In the genomic region with DNA sequence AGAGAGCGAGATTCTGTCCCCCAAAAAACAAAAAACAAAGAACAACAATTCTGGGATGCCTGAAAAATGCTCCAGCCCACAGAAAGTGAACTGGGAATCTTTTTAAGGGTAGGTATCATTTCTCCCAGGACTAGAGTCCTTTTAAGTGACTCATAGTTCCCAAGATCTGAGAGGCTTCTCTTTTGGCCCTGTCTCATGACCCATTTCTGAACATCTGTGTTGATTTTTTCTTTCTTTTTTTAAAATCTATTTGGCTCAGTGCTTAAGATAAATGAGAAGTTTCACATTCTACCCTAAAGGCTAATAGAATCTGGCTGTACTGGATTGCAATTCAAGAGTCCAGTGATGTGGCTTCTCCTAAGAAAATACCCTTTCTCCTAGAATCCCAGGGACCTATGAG, we compare ENCODE assay signal across 21 cellular contexts.
A peak's percentile ranks its signal among the peaks of the same experiment; 100 is the strongest.
DNase-seq lines count a peak whose midpoint lies in the region; ATAC-seq, FAIRE-seq and TF ChIP-seq lines count a peak whose summit lies in the region.
"Had no signal": no experiment of that assay in that cellular context is flagged by ENCODE, and none has a peak within 500 bp of the region (broad histone marks: within the 10 kb centered on the region; RNA-seq: fewer than 3 reads in every experiment).

No MANE protein-coding gene starts in this region.

- peaks cover 2% of the 10 kb centered on the region for H3K27me3 ChIP-seq in astrocyte (ENCODE audit: insufficient read depth, low read length)
- no peaks in the 10 kb centered on the region for H3K27me3 ChIP-seq in gastroesophageal sphincter
- H3K27me3 ChIP-seq in psoas muscle (ENCODE audit: insufficient read depth in 3 of 3, low read length in 2 of 3): peaks cover 0 to 1% (median 0%) of the 10 kb centered on the region in 3 donors
- H3K27me3 ChIP-seq: esophagus squamous epithelium had no signal

- no peak for TF ChIP-seq POLR2A in gastroesophageal sphincter (IDR thresholded peaks at IDR 0.05)

- intact Hi-C loops in psoas muscle (cut with DNase I): no loop called here

- ATAC-seq in gastroesophageal sphincter: peak; percentile 83
- ATAC-seq in psoas muscle: no peak
- ATAC-seq: CD8-positive, alpha-beta T cell; GM12878 had no signal

- H3K79me2 ChIP-seq in astrocyte (ENCODE audit: insufficient read depth, low read length): no peaks in the 10 kb centered on the region

- peaks cover 9% of the 10 kb centered on the region for H3K4me1 Mint-ChIP-seq in astrocyte (ENCODE audit: low read depth, unreplicated experiment)

- TF ChIP-seq CTCF in astrocyte (IDR thresholded peaks at IDR 0.05; ENCODE audit: insufficient read depth, low read depth, low read length) (no peak), gastroesophageal sphincter (IDR thresholded peaks at IDR 0.05) (no peak), psoas muscle (IDR thresholded peaks at IDR 0.05) (no peak)

- H3K9me3 ChIP-seq in astrocyte (ENCODE audit: insufficient read depth, low read depth, low read length): no peaks in the 10 kb centered on the region
- no peaks in the 10 kb centered on the region for H3K9me3 ChIP-seq in gastroesophageal sphincter
- H3K9me3 ChIP-seq in psoas muscle: no peaks in the 10 kb centered on the region
- H3K9me3 ChIP-seq: esophagus squamous epithelium had no signal

- H3K9me3 Mint-ChIP-seq in astrocyte (ENCODE audit: unreplicated experiment): peaks cover 3% of the 10 kb centered on the region
- H3K9me3 Mint-ChIP-seq: CD8-positive, alpha-beta T cell; nephron; T-helper 1 cell treated with Interleukin-12 subunit alpha and Interleukin-12 subunit beta and Interleukin-4 antibody, amounts not matched to agents 30 μg/mL and 1 μg/mL, for 36 hours had no signal

- H3K36me3 ChIP-seq in astrocyte (ENCODE audit: insufficient read depth, low read length) (no peaks in the 10 kb centered on the region), gastroesophageal sphincter (no peaks in the 10 kb centered on the region), psoas muscle (ENCODE audit: insufficient read depth in 1 of 2, low read depth in 1 of 2) (no peaks in the 10 kb centered on the region)
- H3K36me3 ChIP-seq: esophagus squamous epithelium had no signal

- peaks cover 16% of the 10 kb centered on the region for H3K27me3 Mint-ChIP-seq in astrocyte (ENCODE audit: low read depth, unreplicated experiment)

- DNase-seq in GM03348 (ENCODE audit: low spot score) (peak; percentile 85), astrocyte (ENCODE audit: low read depth) (no peak), stromal cell of bone marrow (ENCODE audit: low read depth) (peak; percentile 51), psoas muscle (no peak), DMS53 (lab: John Stamatoyannopoulos, UW) (no peak)
- DNase-seq in activated CD8-positive, alpha-beta memory T cell treated with anti-CD3 and anti-CD28 coated beads, Interleukin-2, amount 50 U/mL, for 4 hours: no peak
- DNase-seq in stimulated activated CD4-positive, alpha-beta T cell treated with anti-CD3 and anti-CD28 coated beads, Interleukin-15, amount 100 ng/mL, for 24 hours: no peak
- DNase-seq: activated CD4-positive, CD25-positive, alpha-beta regulatory T cell; activated effector memory CD4-positive, alpha-beta T cell treated with Interleukin-2 at 50 U/mL for 16 hours; anterior cingulate cortex; CD8-positive, alpha-beta T cell; dermis blood vessel endothelial cell; esophagus squamous epithelium; NCI-H1105; retina; stimulated activated CD4-positive, alpha-beta T cell treated with anti-CD3 and anti-CD28 coated beads, Interleukin-4, amount 100 ng/mL, for 1 hour; stimulated activated CD8-positive, alpha-beta memory T cell treated with anti-CD3 and anti-CD28 coated beads, Interleukin-4, amount 100 ng/mL, for 48 hours had no signal

- H3K4me3 ChIP-seq in astrocyte (ENCODE audit: insufficient read depth, low read depth, low read length): no peak overlapping the region
- H3K4me3 ChIP-seq in gastroesophageal sphincter: no peak overlapping the region
- no peak overlapping the region for H3K4me3 ChIP-seq in psoas muscle
- H3K4me3 ChIP-seq: esophagus squamous epithelium, GM12878 had no signal

- no peak overlapping the region for H2AFZ ChIP-seq in astrocyte (ENCODE audit: low read depth, low read length)

- H3K4me1 ChIP-seq in astrocyte (ENCODE audit: insufficient read depth, low read length) (no peaks in the 10 kb centered on the region), gastroesophageal sphincter (peaks cover 0 to 22% (median 8%) of the 10 kb centered on the region in 3 donors), psoas muscle (no peaks in the 10 kb centered on the region)

- FAIRE-seq in astrocyte (lab: Jason Lieb, UNC): no peak
- FAIRE-seq: GM12878 had no signal

- H3K4me3 Mint-ChIP-seq in astrocyte (ENCODE audit: unreplicated experiment): no peak overlapping the region
- H3K4me3 Mint-ChIP-seq: CD8-positive, alpha-beta T cell; nephron; T-helper 1 cell treated with Interleukin-12 subunit alpha and Interleukin-12 subunit beta and Interleukin-4 antibody, amounts not matched to agents 30 μg/mL and 1 μg/mL, for 36 hours had no signal

- H3K4me2 ChIP-seq in astrocyte (ENCODE audit: low read length): no peak overlapping the region

- TF ChIP-seq EP300 in gastroesophageal sphincter (IDR thresholded peaks at IDR 0.05): no peak

- 70% methylated on average over 1 of the region's 1 CpG; no CpG with 5 or more reads in 1 of the 2 donors for WGBS in gastroesophageal sphincter (ENCODE audit: low coverage in 1 of 2), 2 donors
- 37 to 90% (median 42%) methylated on average over 1 of the region's 1 CpG for WGBS in psoas muscle, 3 donors

- no peaks in the 10 kb centered on the region for H4K20me1 ChIP-seq in astrocyte (ENCODE audit: insufficient read depth, low read length)

- no peaks in the 10 kb centered on the region for H3K36me3 Mint-ChIP-seq in astrocyte (ENCODE audit: low read depth, unreplicated experiment)
- H3K36me3 Mint-ChIP-seq: CD8-positive, alpha-beta T cell had no signal

- H3K27ac Mint-ChIP-seq in astrocyte (ENCODE audit: unreplicated experiment): peak overlapping the region; percentile 56
- H3K27ac Mint-ChIP-seq: CD8-positive, alpha-beta T cell; nephron; T-helper 1 cell treated with Interleukin-12 subunit alpha and Interleukin-12 subunit beta and Interleukin-4 antibody, amounts not matched to agents 30 μg/mL and 1 μg/mL, for 36 hours had no signal

- H3K27ac ChIP-seq in astrocyte (ENCODE audit: low read depth, low read length): no peak overlapping the region
- peak overlapping the region in 3 of 4 donors; percentile 24 to 70 (median 53) for H3K27ac ChIP-seq in gastroesophageal sphincter
- no peak overlapping the region for H3K27ac ChIP-seq in psoas muscle

- no peak overlapping the region for H3K9ac ChIP-seq in astrocyte (ENCODE audit: low read length)

Comparison
In these comparisons a context has a peak if more than half of its experiments do, and no peak if none do; other contexts are left out.
1. DNase-seq: peak in GM03348 (single experiment) and stromal cell of bone marrow (single experiment); none in astrocyte (single experiment), activated CD8-positive, alpha-beta memory T cell treated with anti-CD3 and anti-CD28 coated beads, Interleukin-2, amount 50 U/mL, for 4 hours (single experiment), psoas muscle (0 of 2), stimulated activated CD4-positive, alpha-beta T cell treated with anti-CD3 and anti-CD28 coated beads, Interleukin-15, amount 100 ng/mL, for 24 hours (single experiment) and DMS53 (single experiment).
2. H3K27ac ChIP-seq: peak in gastroesophageal sphincter (3 of 4); none in astrocyte (single experiment) and psoas muscle (single experiment).